Comparison of ENCODE assay signal across 8 cellular contexts in genomic region chr2:60548844-60549243, GRCh38. TPM values are rescaled to one million over a fixed set of nuclear protein-coding genes. Genes with fewer than 3 reads are reported as not detected.
DNase-seq lines count a peak whose midpoint lies in the region; ATAC-seq and TF ChIP-seq lines count a peak whose summit lies in the region.

No MANE protein-coding gene starts in this region.

- CTCF ChIA-PET in CD8-positive, alpha-beta memory T cell (lab: Charles Lee), result interaction anchor here (1.3 kb wide), 1 partner anchor 12 kb away, joined by 4 read pairs; no protein-coding TSS in a partner anchor

- H3K27ac ChIP-seq in CD8-positive, alpha-beta memory T cell (ENCODE audit: low read depth, low read length), result no peak overlapping the region
- H3K27ac ChIP-seq in colonic mucosa, result peak overlapping the region; percentile 78
- peak overlapping the region; percentile 95 for H3K27ac ChIP-seq in neural cell (ENCODE audit: low read length)

- H3K9me2 ChIP-seq in Loucy (replicated peaks; ENCODE audit: low read depth, low read length) (no peaks in the 10 kb centered on the region), neural cell (ENCODE audit: insufficient read depth, low read length) (no peaks in the 10 kb centered on the region)

- POLR2A ChIA-PET in CD8-positive, alpha-beta memory T cell (lab: Charles Lee), result no interaction called here

- H3K79me2 ChIP-seq in Loucy (ENCODE audit: insufficient read depth, low read length), result peaks cover 90% of the 10 kb centered on the region
- H3K79me2 ChIP-seq in neural cell (replicated peaks; ENCODE audit: insufficient read depth, low read length), result peaks cover 96% of the 10 kb centered on the region

- peaks cover 0 to 5% (median 0%) of the 10 kb centered on the region in 5 donors for H3K9me3 Mint-ChIP-seq in CD8-positive, alpha-beta memory T cell

- H3K36me3 ChIP-seq in CD8-positive, alpha-beta memory T cell (ENCODE audit: insufficient read depth, low read length), result no peaks in the 10 kb centered on the region
- H3K36me3 ChIP-seq in Loucy (ENCODE audit: insufficient read depth, low read length) (peaks cover 22% of the 10 kb centered on the region; the same call in 1 of the 2 replicates), colonic mucosa (no peaks in the 10 kb centered on the region), neural cell (ENCODE audit: insufficient read depth, low read length) (peaks cover 13% of the 10 kb centered on the region)

- H3K36me3 Mint-ChIP-seq in CD8-positive, alpha-beta memory T cell, result no peaks in the 10 kb centered on the region

- H3K27ac Mint-ChIP-seq in CD8-positive, alpha-beta memory T cell, result peak overlapping the region in 1 of 8 donors; percentile 43

- intact Hi-C loops in colonic mucosa (cut with DNase I), result no loop called here

- peaks cover 60 to 82% of the 10 kb centered on the region in 2 donors for H3K27me3 Mint-ChIP-seq in CD8-positive, alpha-beta memory T cell

- no peak for TF ChIP-seq EP300 in neural cell (conservative IDR thresholded peaks at IDR 0.05; ENCODE audit: poor library complexity, severe bottlenecking)

- no peak for TF ChIP-seq RAD21 in neural cell (conservative IDR thresholded peaks at IDR 0.05)

- H3K9me3 ChIP-seq in CD8-positive, alpha-beta memory T cell (ENCODE audit: low read length), result no peaks in the 10 kb centered on the region
- H3K9me3 ChIP-seq in Loucy (ENCODE audit: insufficient read depth, low read depth, low read length) (no peaks in the 10 kb centered on the region), colonic mucosa (no peaks in the 10 kb centered on the region), neural cell (ENCODE audit: low read length) (no peaks in the 10 kb centered on the region)

- peaks cover 51% of the 10 kb centered on the region for H3K27me3 ChIP-seq in CD8-positive, alpha-beta memory T cell (ENCODE audit: insufficient read depth, low read length, poor library complexity, severe bottlenecking)
- peaks cover 55% of the 10 kb centered on the region for H3K27me3 ChIP-seq in Loucy (ENCODE audit: insufficient read depth, low read length, poor library complexity, severe bottlenecking)
- H3K27me3 ChIP-seq in colonic mucosa, result no peaks in the 10 kb centered on the region
- no peaks in the 10 kb centered on the region for H3K27me3 ChIP-seq in neural cell (ENCODE audit: insufficient read depth, low read depth, low read length)

- H3K4me1 ChIP-seq in CD8-positive, alpha-beta memory T cell (ENCODE audit: insufficient read depth, low read length), result peaks cover 20% of the 10 kb centered on the region
- H3K4me1 ChIP-seq in Loucy (ENCODE audit: insufficient read depth, low read length, poor library complexity, severe bottlenecking), result peaks cover 44% of the 10 kb centered on the region
- peaks cover 8% of the 10 kb centered on the region for H3K4me1 ChIP-seq in colonic mucosa

- peaks cover 21 to 45% (median 26%) of the 10 kb centered on the region in 3 donors for H3K4me1 Mint-ChIP-seq in CD8-positive, alpha-beta memory T cell

- peak overlapping the region; percentile 80 for H3K9ac ChIP-seq in Loucy (ENCODE audit: low read depth, low read length, poor library complexity, severe bottlenecking)
- H3K9ac ChIP-seq in colonic mucosa (ENCODE audit: low read depth in 2 of 2, low read length in 2 of 2), result peak overlapping the region; percentile 64 to 88
- H3K9ac ChIP-seq in neural cell (ENCODE audit: low read length), result peak overlapping the region; percentile 98

- H2AFZ ChIP-seq in Loucy (ENCODE audit: low read length) (peak overlapping the region; percentile 79), neural cell (ENCODE audit: low read depth, low read length) (no peak overlapping the region)

- peak overlapping the region in 6 of 7 donors; percentile 58 to 89 (median 76) for H3K4me3 Mint-ChIP-seq in CD8-positive, alpha-beta memory T cell

- DNase-seq in CD8-positive, alpha-beta memory T cell, result no peak
- DNase-seq in colonic mucosa (no peak), islet precursor cell (no peak), cortex of kidney (lab: John Stamatoyannopoulos, UW) (no peak)
- DNase-seq in effector CD8-positive, alpha-beta T cell (lab: John Stamatoyannopoulos, UW), result no peak

- peak overlapping the region; percentile 80 for H3K4me2 ChIP-seq in Loucy (ENCODE audit: low read depth, low read length, poor library complexity, severe bottlenecking)
- H3K4me2 ChIP-seq in neural cell (ENCODE audit: low read length), result peak overlapping the region; percentile 94

- no peak for ATAC-seq in HG03432 (IDR thresholded peaks at IDR 0.05; ENCODE audit: unreplicated experiment)

- no peak for TF ChIP-seq CTCF in Loucy (conservative IDR thresholded peaks at IDR 0.05; ENCODE audit: low read length)
- TF ChIP-seq CTCF in colonic mucosa (IDR thresholded peaks at IDR 0.05), result no peak
- no peak for TF ChIP-seq CTCF in neural cell (IDR thresholded peaks at IDR 0.05; ENCODE audit: poor library complexity, severe bottlenecking)

- H3K4me3 ChIP-seq in CD8-positive, alpha-beta memory T cell (ENCODE audit: low read length), result no peak overlapping the region
- H3K4me3 ChIP-seq in Loucy (ENCODE audit: low read length, poor library complexity, severe bottlenecking), result peak overlapping the region; percentile 93
- H3K4me3 ChIP-seq in colonic mucosa, result peak overlapping the region; percentile 73
- peak overlapping the region; percentile 93 for H3K4me3 ChIP-seq in neural cell (ENCODE audit: low read length)

- H3F3A ChIP-seq in Loucy (ENCODE audit: low read depth) (no peaks in the 10 kb centered on the region), neural cell (ENCODE audit: insufficient read depth, low read length, poor library complexity, severe bottlenecking) (peaks cover 8% of the 10 kb centered on the region)

- H4K20me1 ChIP-seq in Loucy (ENCODE audit: insufficient read depth, low read length, poor library complexity, severe bottlenecking), result peaks cover 71% of the 10 kb centered on the region
- H4K20me1 ChIP-seq in neural cell (ENCODE audit: insufficient read depth), result no peaks in the 10 kb centered on the region

TF ChIP-seq in neural cell, 6 proteins besides CTCF, POLR2A, EP300 and RAD21:
- TF ChIP-seq MXI1 (conservative IDR thresholded peaks at IDR 0.05; ENCODE audit: poor library complexity, severe bottlenecking) (no peak), SMC3 (conservative IDR thresholded peaks at IDR 0.05; ENCODE audit: poor library complexity) (no peak), TAF1 (IDR thresholded peaks at IDR 0.05; ENCODE audit: low read depth) (no peak), EZH2 (IDR thresholded peaks at IDR 0.05; ENCODE audit: borderline replicate concordance, insufficient read depth, low read length, poor library complexity, severe bottlenecking) (no peak), POLR2AphosphoS5 (IDR thresholded peaks at IDR 0.05) (no peak), REST (IDR thresholded peaks at IDR 0.05; ENCODE audit: borderline replicate concordance) (no peak)
TF ChIP-seq in neural cell: peak in this region for 0.

RNA-seq across cellular contexts. Expression of gene BCL11A, which starts 4.6 kb away (rescaled TPM):
- under 1 TPM; 0.07 to 0.15 TPM for total RNA-seq in CD8-positive, alpha-beta memory T cell
- polyA plus RNA-seq in CD8-positive, alpha-beta memory T cell, result not detected
- total RNA-seq in colonic mucosa, result 10 to 100 TPM; 22.9 to 27.1 TPM
- 44.0 and 54.2 TPM in 2 replicates for polyA plus RNA-seq in neural cell
- polyA minus RNA-seq in neural cell, result 117 and 150 TPM in 2 replicates

Comparison
In these comparisons a context has a peak if more than half of its experiments do, and no peak if none do; other contexts are left out.
1. RNA of gene BCL11A, which starts 4.6 kb away (total RNA-seq): 22.9 to 27.1 TPM in colonic mucosa; 0.07 to 0.15 TPM in CD8-positive, alpha-beta memory T cell; every median in the first group is over 10 times any median in the second.
2. Peak in every context shown above with its lines, with median percentiles within 50 percentile points of each other: H3K9ac ChIP-seq.